In the genomic region with DNA sequence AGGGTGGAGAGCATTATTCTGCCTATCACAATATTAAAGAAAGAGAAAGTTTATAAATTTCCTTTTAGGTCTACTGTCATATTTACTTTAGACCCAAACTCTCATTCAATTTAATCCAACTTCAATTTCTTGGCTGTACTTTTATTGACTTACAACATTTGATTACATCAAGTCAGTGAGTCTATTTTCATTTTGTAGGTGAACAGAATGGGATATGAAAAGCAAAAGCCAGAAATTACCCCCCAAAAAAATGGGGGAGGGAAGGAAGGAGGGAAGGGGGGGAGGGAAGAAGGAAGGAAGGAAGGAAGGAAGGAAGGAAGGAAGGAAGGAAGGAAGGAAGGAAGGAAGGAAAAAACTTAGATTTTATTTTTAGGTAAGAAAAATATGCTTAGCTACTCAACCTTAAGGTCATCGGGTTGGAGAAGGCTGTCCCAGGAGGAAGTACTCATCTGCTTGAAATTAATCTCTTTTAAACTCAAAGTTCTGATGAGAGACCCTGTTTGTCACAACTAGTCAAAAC, we compare ENCODE assay signal across 33 cellular contexts.
DNase-seq lines count a peak whose midpoint lies in the region; TF ChIP-seq lines count a peak whose summit lies in the region.
"Had no signal": no experiment of that assay in that cellular context is flagged by ENCODE, and none has a peak within 500 bp of the region (broad histone marks: within the 10 kb centered on the region; RNA-seq: fewer than 3 reads in every experiment).

No MANE protein-coding gene starts in this region.

- H3K9me3 Mint-ChIP-seq in activated naive CD4-positive, alpha-beta T cell treated with anti-CD3 and anti-CD28 coated beads, Interleukin-2, amount 10 ng/mL, durations not matched to agents 7 days and 5 days: peaks cover 1% of the 10 kb centered on the region
- H3K9me3 Mint-ChIP-seq: CD4-positive, alpha-beta T cell; CD8-positive, alpha-beta T cell had no signal

- H3K9me3 ChIP-seq in A673 (ENCODE audit: low read depth, low read length, poor library complexity, severe bottlenecking): no peaks in the 10 kb centered on the region
- H3K9me3 ChIP-seq in OCI-LY7 (ENCODE audit: low read length): no peaks in the 10 kb centered on the region
- no peaks in the 10 kb centered on the region for H3K9me3 ChIP-seq in SK-N-MC (ENCODE audit: low read depth, low read length)
- H3K9me3 ChIP-seq: A549, BE2C, BLaER1, Caco-2 had no signal

- H4K20me1 ChIP-seq in OCI-LY7 (ENCODE audit: insufficient read depth, low read length): no peaks in the 10 kb centered on the region
- H4K20me1 ChIP-seq: BLaER1; BLaER1 treated with 17β-estradiol and CSF1 and Interleukin-3, amounts not matched to agents 10 nM and 100 nM had no signal

- H3K27me3 ChIP-seq in A673 (replicated peaks; ENCODE audit: insufficient read depth, low read depth, low read length, poor library complexity): no peaks in the 10 kb centered on the region
- H3K27me3 ChIP-seq: BLaER1; BLaER1 treated with 17β-estradiol and CSF1 and Interleukin-3, amounts not matched to agents 10 nM and 100 nM had no signal

- BruUV-seq in A673 (replicated peaks; lab: Mats Ljungman, UMichigan): no TSS peak
- no TSS peak for BruUV-seq in OCI-LY7 (replicated peaks; lab: Mats Ljungman, UMichigan)

- no peaks in the 10 kb centered on the region for H3K9me2 ChIP-seq in OCI-LY7 (ENCODE audit: insufficient read depth, low read length)

- intact Hi-C loops in A673 (cut with micrococcal nuclease; ENCODE audit: unreplicated experiment) (loop anchor here (2.0 kb wide), 1 partner anchor 290 kb away; no protein-coding TSS in a partner anchor), OCI-LY7 (cut with micrococcal nuclease; ENCODE audit: unreplicated experiment) (no loop called here)

- H3K27me3 Mint-ChIP-seq in activated naive CD4-positive, alpha-beta T cell treated with anti-CD3 and anti-CD28 coated beads, Interleukin-2, amount 10 ng/mL, durations not matched to agents 7 days and 5 days: no peaks in the 10 kb centered on the region
- H3K27me3 Mint-ChIP-seq: B cell; CD8-positive, alpha-beta memory T cell had no signal

- TF ChIP-seq CTCF in A673 (conservative IDR thresholded peaks at IDR 0.05; ENCODE audit: low read depth, low read length) (no peak), OCI-LY7 (conservative IDR thresholded peaks at IDR 0.05; ENCODE audit: low read length) (no peak)

- CTCF ChIA-PET in A673 (lab: Charles Lee) (interaction anchor here (0.6 kb wide), 1 partner anchor 155 kb away, joined by 4 read pairs; no protein-coding TSS in a partner anchor), OCI-LY7 (lab: Charles Lee; ENCODE audit: unreplicated experiment) (no interaction called here)
- CTCF ChIA-PET in activated naive CD4-positive, alpha-beta T cell treated with anti-CD3 and anti-CD28 coated beads, Interleukin-2, amount 10 ng/mL, durations not matched to agents 7 days and 5 days (lab: Charles Lee): no interaction called here

- H3K79me2 ChIP-seq in OCI-LY7 (ENCODE audit: insufficient read depth, low read depth, low read length): no peaks in the 10 kb centered on the region

- no peaks in the 10 kb centered on the region for H3K36me3 ChIP-seq in A673 (ENCODE audit: insufficient read depth, low read length, poor library complexity, severe bottlenecking)
- no peaks in the 10 kb centered on the region for H3K36me3 ChIP-seq in OCI-LY7 (ENCODE audit: insufficient read depth, low read length)
- H3K36me3 ChIP-seq in SK-N-MC (ENCODE audit: insufficient read depth, low read length): no peaks in the 10 kb centered on the region
- H3K36me3 ChIP-seq: BE2C; BLaER1; BLaER1 treated with 17β-estradiol and CSF1 and Interleukin-3, amounts not matched to agents 10 nM and 100 nM had no signal

- H3K27ac ChIP-seq in A673 (ENCODE audit: low read depth, low read length, poor library complexity, severe bottlenecking) (peak overlapping the region; percentile 66), OCI-LY7 (ENCODE audit: low read depth, low read length, poor library complexity, severe bottlenecking) (no peak overlapping the region), SK-N-MC (peak overlapping the region; percentile 87)
- H3K27ac ChIP-seq: 22Rv1; A549; BLaER1; BLaER1 treated with 17β-estradiol and CSF1 and Interleukin-3, amounts not matched to agents 10 nM and 100 nM; C4-2B had no signal

- H3K4me1 ChIP-seq in A673 (ENCODE audit: insufficient read depth, low read length, poor library complexity, severe bottlenecking) (peaks cover 7% of the 10 kb centered on the region), OCI-LY7 (ENCODE audit: insufficient read depth, low read length, poor library complexity, severe bottlenecking) (peaks cover 7% of the 10 kb centered on the region)
- H3K4me1 ChIP-seq: A549; BE2C; BLaER1; BLaER1 treated with 17β-estradiol and CSF1 and Interleukin-3, amounts not matched to agents 10 nM and 100 nM; Caco-2 had no signal

- no peak overlapping the region for H3K9ac ChIP-seq in SK-N-MC (ENCODE audit: insufficient read length)
- H3K9ac ChIP-seq: BLaER1; BLaER1 treated with 17β-estradiol and CSF1 and Interleukin-3, amounts not matched to agents 10 nM and 100 nM had no signal

- H3K4me1 Mint-ChIP-seq in activated naive CD4-positive, alpha-beta T cell treated with anti-CD3 and anti-CD28 coated beads, Interleukin-2, amount 10 ng/mL, durations not matched to agents 7 days and 5 days: no peaks in the 10 kb centered on the region
- H3K4me1 Mint-ChIP-seq: B cell; CD14-positive monocyte; CD4-positive, alpha-beta memory T cell; CD4-positive, CD25-positive, alpha-beta regulatory T cell; CD8-positive, alpha-beta memory T cell had no signal

- H3K36me3 Mint-ChIP-seq in activated naive CD4-positive, alpha-beta T cell treated with anti-CD3 and anti-CD28 coated beads, Interleukin-2, amount 10 ng/mL, durations not matched to agents 7 days and 5 days: no peaks in the 10 kb centered on the region
- H3K36me3 Mint-ChIP-seq: CD14-positive monocyte; CD4-positive, alpha-beta memory T cell; CD4-positive, CD25-positive, alpha-beta regulatory T cell; CD8-positive, alpha-beta memory T cell; CD8-positive, alpha-beta T cell had no signal

- no peak overlapping the region for H3K27ac Mint-ChIP-seq in activated naive CD4-positive, alpha-beta T cell treated with anti-CD3 and anti-CD28 coated beads, Interleukin-2, amount 10 ng/mL, durations not matched to agents 7 days and 5 days
- H3K27ac Mint-ChIP-seq: B cell; CD14-positive monocyte; CD4-positive, alpha-beta memory T cell; CD4-positive, alpha-beta T cell; CD4-positive, CD25-positive, alpha-beta regulatory T cell; CD8-positive, alpha-beta memory T cell; CD8-positive, alpha-beta T cell had no signal

- no peak overlapping the region for H3K4me2 ChIP-seq in OCI-LY7 (ENCODE audit: low read length)
- H3K4me2 ChIP-seq: A549; BLaER1; BLaER1 treated with 17β-estradiol and CSF1 and Interleukin-3, amounts not matched to agents 10 nM and 100 nM had no signal

- DNase-seq in A673 (ENCODE audit: low spot score) (peak; percentile 56), OCI-LY7 (ENCODE audit: low spot score) (no peak), SK-N-MC (ENCODE audit: low read depth, low spot score) (peak; percentile 91), ecto neural progenitor cell (ENCODE audit: low spot score) (no peak)
- no peak for DNase-seq in activated naive CD4-positive, alpha-beta T cell treated with anti-CD3 and anti-CD28 coated beads, Interleukin-2, amount 10 ng/mL, durations not matched to agents 7 days and 5 days
- DNase-seq in activated naive CD4-positive, alpha-beta T cell treated with Interleukin-2 at 50 U/mL for 16 hours: no peak
- DNase-seq: 8988T; ACHN; AML-193; BE2C; C1 segment of cervical spinal cord; Caco-2; Calu3; CD4-positive, alpha-beta memory T cell; CD4-positive, alpha-beta T cell; CD4-positive, CD25-positive, alpha-beta regulatory T cell; CD8-positive, alpha-beta memory T cell; CD8-positive, alpha-beta T cell; COR-L47; DMS 273 treated with DMSO at 0.1 percent for 48 hours; DMS153; DMS53; DMS79; DMS79 treated with DMSO at 0.1 percent for 48 hours; DND-41; EL had no signal

- no peak overlapping the region for H3K4me3 ChIP-seq in A673 (ENCODE audit: low read depth, low read length, poor library complexity, severe bottlenecking)
- no peak overlapping the region for H3K4me3 ChIP-seq in OCI-LY7 (ENCODE audit: low read depth, low read length, poor library complexity, severe bottlenecking)
- peak overlapping the region; percentile 48 for H3K4me3 ChIP-seq in SK-N-MC
- H3K4me3 ChIP-seq: A549; BLaER1; BLaER1 treated with 17β-estradiol and CSF1 and Interleukin-3, amounts not matched to agents 10 nM and 100 nM had no signal

- POLR2A ChIA-PET in A673 (lab: Charles Lee; ENCODE audit: low non-redundant PET) (no interaction called here), OCI-LY7 (lab: Charles Lee) (interaction anchor here (1.3 kb wide), 1 partner anchor 22 kb away, joined by 4 read pairs; no protein-coding TSS in a partner anchor)

- peak overlapping the region; percentile 49; the same call in 1 of the 2 replicates for H2AFZ ChIP-seq in OCI-LY7 (ENCODE audit: low read length)

- H3K4me3 Mint-ChIP-seq in activated naive CD4-positive, alpha-beta T cell treated with anti-CD3 and anti-CD28 coated beads, Interleukin-2, amount 10 ng/mL, durations not matched to agents 7 days and 5 days: no peak overlapping the region
- H3K4me3 Mint-ChIP-seq: B cell; CD14-positive monocyte; CD4-positive, alpha-beta memory T cell; CD4-positive, alpha-beta T cell; CD4-positive, CD25-positive, alpha-beta regulatory T cell; CD8-positive, alpha-beta memory T cell; CD8-positive, alpha-beta T cell had no signal

Comparison
In these comparisons a context has a peak if more than half of its experiments do, and no peak if none do; other contexts are left out.
1. DNase-seq: peak in A673 (single experiment) and SK-N-MC (single experiment); none in OCI-LY7 (single experiment), activated naive CD4-positive, alpha-beta T cell treated with anti-CD3 and anti-CD28 coated beads, Interleukin-2, amount 10 ng/mL, durations not matched to agents 7 days and 5 days (single experiment), activated naive CD4-positive, alpha-beta T cell treated with Interleukin-2 at 50 U/mL for 16 hours (single experiment) and ecto neural progenitor cell (single experiment).